ENCODE assay signal across 8 cellular contexts in genomic region chr17:72985882-72986720, GRCh38.
DNase-seq lines count a peak whose midpoint lies in the region; ATAC-seq and TF ChIP-seq lines count a peak whose summit lies in the region.

No MANE protein-coding gene starts in this region.

- DNase-seq in AG09309 (ENCODE audit: low read depth): peak; percentile 28
- DNase-seq in NCI-H510A treated with DMSO at 0.1 percent for 48 hours (lab: John Stamatoyannopoulos, UW): peak; percentile 75
- DNase-seq in activated CD4-positive, alpha-beta memory T cell treated with anti-CD3 and anti-CD28 coated beads for 36 hours: peak; percentile 69
- DNase-seq in effector memory CD8-positive, alpha-beta T cell: peak; percentile 33 to 45 (median 36)
- DNase-seq in medulla oblongata (ENCODE audit: extremely low spot score): peak; percentile 89
- DNase-seq in stimulated activated effector memory CD8-positive, alpha-beta T cell treated with anti-CD3 and anti-CD28 coated beads, Interleukin-12 subunit alpha, Interleukin-12 subunit beta, amount 100 ng/mL, for 72 hours (ENCODE audit: low spot score in 2 of 2): peak; percentile 38 to 75

- no peak overlapping the region for H3K4me3 Mint-ChIP-seq in activated CD4-positive, alpha-beta memory T cell treated with anti-CD3 and anti-CD28 coated beads for 36 hours
- H3K4me3 Mint-ChIP-seq in effector memory CD8-positive, alpha-beta T cell: no peak overlapping the region
- H3K4me3 Mint-ChIP-seq in stimulated activated effector memory CD8-positive, alpha-beta T cell treated with anti-CD3 and anti-CD28 coated beads, Interleukin-12 subunit alpha, Interleukin-12 subunit beta, amount 100 ng/mL, for 72 hours: no peak overlapping the region

- intact Hi-C loops in activated CD4-positive, alpha-beta memory T cell treated with anti-CD3 and anti-CD28 coated beads for 36 hours (cut with micrococcal nuclease): loop anchor here (1.0 to 5.0 kb wide), 4 partner anchors 170 to 426 kb away; no protein-coding TSS in a partner anchor

- ATAC-seq in GM18519 (IDR thresholded peaks at IDR 0.05; ENCODE audit: low FRiP score, unreplicated experiment) (peak; percentile 54), HG03196 (IDR thresholded peaks at IDR 0.05; ENCODE audit: unreplicated experiment) (peak; percentile 63)
- peak; percentile 50 for ATAC-seq in effector memory CD8-positive, alpha-beta T cell (replicated peaks)
- ATAC-seq in stimulated activated effector memory CD8-positive, alpha-beta T cell treated with anti-CD3 and anti-CD28 coated beads, Interleukin-12 subunit alpha, Interleukin-12 subunit beta, amount 100 ng/mL, for 72 hours: peak; percentile 75

- no peaks in the 10 kb centered on the region for H3K9me3 Mint-ChIP-seq in activated CD4-positive, alpha-beta memory T cell treated with anti-CD3 and anti-CD28 coated beads for 36 hours
- no peaks in the 10 kb centered on the region for H3K9me3 Mint-ChIP-seq in effector memory CD8-positive, alpha-beta T cell
- H3K9me3 Mint-ChIP-seq in stimulated activated effector memory CD8-positive, alpha-beta T cell treated with anti-CD3 and anti-CD28 coated beads, Interleukin-12 subunit alpha, Interleukin-12 subunit beta, amount 100 ng/mL, for 72 hours: no peaks in the 10 kb centered on the region

- no peak overlapping the region for H3K4me3 ChIP-seq in AG09309 (ENCODE audit: control insufficient read depth, low read depth, low read length)

- POLR2A ChIA-PET in activated CD4-positive, alpha-beta memory T cell treated with anti-CD3 and anti-CD28 coated beads for 36 hours (lab: Charles Lee): interaction anchor here (0.6 kb wide), 1 partner anchor 123 kb away, joined by 3 read pairs; no protein-coding TSS in a partner anchor

- no peak overlapping the region for H3K27ac Mint-ChIP-seq in activated CD4-positive, alpha-beta memory T cell treated with anti-CD3 and anti-CD28 coated beads for 36 hours
- H3K27ac Mint-ChIP-seq in effector memory CD8-positive, alpha-beta T cell: no peak overlapping the region
- no peak overlapping the region for H3K27ac Mint-ChIP-seq in stimulated activated effector memory CD8-positive, alpha-beta T cell treated with anti-CD3 and anti-CD28 coated beads, Interleukin-12 subunit alpha, Interleukin-12 subunit beta, amount 100 ng/mL, for 72 hours

- H3K36me3 Mint-ChIP-seq in activated CD4-positive, alpha-beta memory T cell treated with anti-CD3 and anti-CD28 coated beads for 36 hours: no peaks in the 10 kb centered on the region
- H3K36me3 Mint-ChIP-seq in effector memory CD8-positive, alpha-beta T cell (ENCODE audit: insufficient read depth): no peaks in the 10 kb centered on the region
- peaks cover 6% of the 10 kb centered on the region for H3K36me3 Mint-ChIP-seq in stimulated activated effector memory CD8-positive, alpha-beta T cell treated with anti-CD3 and anti-CD28 coated beads, Interleukin-12 subunit alpha, Interleukin-12 subunit beta, amount 100 ng/mL, for 72 hours

- CTCF ChIA-PET in activated CD4-positive, alpha-beta memory T cell treated with anti-CD3 and anti-CD28 coated beads for 36 hours (lab: Charles Lee): interaction anchor here (0.5 to 3.4 kb wide), 47 partner anchors 9 to 429 kb away, joined by 3 to 48 read pairs (median 4); partner anchors contain the start of gene SLC39A11

- H3K4me1 Mint-ChIP-seq in activated CD4-positive, alpha-beta memory T cell treated with anti-CD3 and anti-CD28 coated beads for 36 hours (ENCODE audit: low read depth): peaks cover 1% of the 10 kb centered on the region
- peaks cover 10 to 13% of the 10 kb centered on the region in 2 donors for H3K4me1 Mint-ChIP-seq in effector memory CD8-positive, alpha-beta T cell (ENCODE audit: low read depth in 2 of 2)
- H3K4me1 Mint-ChIP-seq in stimulated activated effector memory CD8-positive, alpha-beta T cell treated with anti-CD3 and anti-CD28 coated beads, Interleukin-12 subunit alpha, Interleukin-12 subunit beta, amount 100 ng/mL, for 72 hours: peaks cover 6% of the 10 kb centered on the region

- peak; percentile 93 for TF ChIP-seq CTCF in AG09309 (IDR thresholded peaks at IDR 0.05; ENCODE audit: control insufficient read depth, insufficient read depth, low read depth, low read length, missing control alignments)

- H3K27me3 Mint-ChIP-seq in activated CD4-positive, alpha-beta memory T cell treated with anti-CD3 and anti-CD28 coated beads for 36 hours: no peaks in the 10 kb centered on the region
- H3K27me3 Mint-ChIP-seq in effector memory CD8-positive, alpha-beta T cell: no peaks in the 10 kb centered on the region

Comparison
In these comparisons a context has a peak if more than half of its experiments do, and no peak if none do; other contexts are left out.
1. DNase-seq: peak in every context shown above with its lines; median percentile 89 in medulla oblongata; 75 in NCI-H510A treated with DMSO at 0.1 percent for 48 hours; 69 in activated CD4-positive, alpha-beta memory T cell treated with anti-CD3 and anti-CD28 coated beads for 36 hours; 56 in stimulated activated effector memory CD8-positive, alpha-beta T cell treated with anti-CD3 and anti-CD28 coated beads, Interleukin-12 subunit alpha, Interleukin-12 subunit beta, amount 100 ng/mL, for 72 hours; 36 in effector memory CD8-positive, alpha-beta T cell; 28 in AG09309.